Comparison of ENCODE assay signal across 1 cellular context in genomic region chr17:64145751-64146417, GRCh38.
TF ChIP-seq lines count a peak whose summit lies in the region.

No MANE protein-coding gene starts in this region.

TF ChIP-seq in K562, 482 proteins besides CTCF, POLR2A, EP300 and RAD21 (continued from another document):
- TF ChIP-seq MAX (CRISPR knock-in tag; IDR thresholded peaks at IDR 0.05) (peak; percentile 93), ADNP (tag; IDR thresholded peaks at IDR 0.05) (no peak), ERF (CRISPR knock-in tag; IDR thresholded peaks at IDR 0.05) (no peak)
TF ChIP-seq in K562: peak in this region for 201.
